Comparison of ENCODE assay signal across 1 cellular context in genomic region chr1:227789042-227789880, GRCh38.
A peak's percentile ranks its signal among the peaks of the same experiment; 100 is the strongest.
TF ChIP-seq lines count a peak whose summit lies in the region.

No MANE protein-coding gene starts in this region.

TF ChIP-seq in HepG2, 621 proteins besides CTCF, POLR2A, EP300 and RAD21:
- TF ChIP-seq HNRNPL (IDR thresholded peaks at IDR 0.05; ENCODE audit: low read depth, low read length) (0 out of 2 replicates have a peak, but pooled peaks have one; percentile 28), NONO (IDR thresholded peaks at IDR 0.05) (no peak), NONO (CRISPR knock-in tag; conservative IDR thresholded peaks at IDR 0.05) (no peak), ZNF382 (CRISPR knock-in tag; IDR thresholded peaks at IDR 0.05; ENCODE audit: borderline replicate concordance) (no peak)
